Comparison of ENCODE assay signal across 12 cellular contexts in genomic region chr5:173454381-173454763, GRCh38.
DNase-seq lines count a peak whose midpoint lies in the region; ATAC-seq and TF ChIP-seq lines count a peak whose summit lies in the region.
"Had no signal": no experiment of that assay in that cellular context is flagged by ENCODE, and none has a peak within 500 bp of the region (broad histone marks: within the 10 kb centered on the region; RNA-seq: fewer than 3 reads in every experiment).

No MANE protein-coding gene starts in this region.

- DNase-seq in CD1c-positive myeloid dendritic cell (ENCODE audit: extremely low spot score) (peak; percentile 12), NB4 (ENCODE audit: low read depth) (peak; percentile 48), chondrocyte (ENCODE audit: low spot score) (no peak), myocyte (ENCODE audit: low read depth) (peak; percentile 47), mucosa of descending colon (no peak), T-cell (no peak), neuronal stem cell (ENCODE audit: low spot score) (no peak)
- DNase-seq in activated CD4-positive, alpha-beta T cell treated with anti-CD3 and anti-CD28 coated beads for 4 hours: no peak
- DNase-seq: activated CD4-positive, alpha-beta T cell treated with anti-CD3 and anti-CD28 coated beads for 48 hours; OCI-M1; substantia nigra had no signal

- H3K27me3 Mint-ChIP-seq in chondrocyte (ENCODE audit: low read depth): no peaks in the 10 kb centered on the region
- H3K27me3 Mint-ChIP-seq in T-cell: peaks cover 0 to 6% of the 10 kb centered on the region in 2 donors

- no peak overlapping the region for H2BK5ac ChIP-seq in neuronal stem cell (ENCODE audit: low read length)

- H3K9me3 Mint-ChIP-seq in chondrocyte (ENCODE audit: low read depth) (peaks cover 4% of the 10 kb centered on the region), T-cell (peaks cover 0 to 4% (median 0%) of the 10 kb centered on the region in 3 donors)

- no peak for TF ChIP-seq POLR2A in NB4 (IDR thresholded peaks at IDR 0.05; ENCODE audit: extremely low read depth, insufficient read length)

- no peak overlapping the region for H3K4me2 ChIP-seq in neuronal stem cell (ENCODE audit: insufficient read depth, low read length, poor library complexity, severe bottlenecking)

- H3K18ac ChIP-seq in neuronal stem cell (ENCODE audit: low read length): no peak overlapping the region

- intact Hi-C loops in mucosa of descending colon (cut with DNase I, micrococcal nuclease): no loop called here

- H3K4me3 Mint-ChIP-seq in chondrocyte (ENCODE audit: unreplicated experiment): no peak overlapping the region
- no peak overlapping the region for H3K4me3 Mint-ChIP-seq in T-cell
- H3K4me3 Mint-ChIP-seq: activated naive CD8-positive, alpha-beta T cell had no signal

- CTCF ChIA-PET in T-cell (lab: Charles Lee): no interaction called here

- H3K4me3 ChIP-seq in NB4 (ENCODE audit: low read depth, low read length) (no peak overlapping the region), mucosa of descending colon (no peak overlapping the region), neuronal stem cell (ENCODE audit: low read length in 2 of 2) (no peak overlapping the region)

- ATAC-seq in mucosa of descending colon (no peak), T-cell (replicated peaks in 1 of 4) (no peak)

- POLR2A ChIA-PET in T-cell (lab: Charles Lee): no interaction called here

- no peaks in the 10 kb centered on the region for H3K4me1 ChIP-seq in mucosa of descending colon (ENCODE audit: low read depth)
- H3K4me1 ChIP-seq in neuronal stem cell (ENCODE audit: control insufficient read depth in 2 of 2, insufficient read depth in 1 of 2, low read depth in 1 of 2, low read length in 2 of 2): no peaks in the 10 kb centered on the region

- H2BK12ac ChIP-seq in neuronal stem cell (ENCODE audit: low read length): no peak overlapping the region

- no peaks in the 10 kb centered on the region for H3K9me3 ChIP-seq in mucosa of descending colon
- H3K9me3 ChIP-seq in neuronal stem cell (replicated peaks in 1 of 2; ENCODE audit: control insufficient read depth in 2 of 2, insufficient read depth in 1 of 2, low read depth in 1 of 2, low read length in 2 of 2): no peaks in the 10 kb centered on the region

- H2AFZ ChIP-seq in neuronal stem cell (ENCODE audit: low read length): no peak overlapping the region

- H2BK120ac ChIP-seq in neuronal stem cell (ENCODE audit: low read depth, low read length): no peak overlapping the region

- H3K36me3 Mint-ChIP-seq in chondrocyte (ENCODE audit: low read depth) (no peaks in the 10 kb centered on the region), T-cell (no peaks in the 10 kb centered on the region)
- H3K36me3 Mint-ChIP-seq: activated naive CD8-positive, alpha-beta T cell had no signal

- no peak overlapping the region for H3K23ac ChIP-seq in neuronal stem cell (ENCODE audit: low read depth, low read length, poor library complexity)

- TF ChIP-seq CTCF in NB4 (IDR thresholded peaks at IDR 0.05; ENCODE audit: low read depth, low read length) (no peak), chondrocyte (IDR thresholded peaks at IDR 0.05) (no peak), mucosa of descending colon (IDR thresholded peaks at IDR 0.05) (no peak)

- H3K27ac ChIP-seq in neuronal stem cell (replicated peaks; ENCODE audit: low read length): no peak overlapping the region

- H3K4ac ChIP-seq in neuronal stem cell (ENCODE audit: low read length): no peak overlapping the region

- H3K36me3 ChIP-seq in mucosa of descending colon (ENCODE audit: low read depth) (no peaks in the 10 kb centered on the region), neuronal stem cell (replicated peaks in 1 of 2; ENCODE audit: control insufficient read depth in 2 of 2, insufficient read depth in 2 of 2, low read length in 2 of 2) (no peaks in the 10 kb centered on the region)

- no peak overlapping the region for H2BK15ac ChIP-seq in neuronal stem cell (ENCODE audit: low read length)

- H3K9ac ChIP-seq in neuronal stem cell (ENCODE audit: low read depth, low read length, poor library complexity): no peak overlapping the region

- H3K27me3 ChIP-seq in neuronal stem cell (ENCODE audit: control insufficient read depth in 3 of 3, insufficient read depth in 3 of 3, low read depth in 1 of 3, low read length in 3 of 3): no peaks in the 10 kb centered on the region

- H4K91ac ChIP-seq in neuronal stem cell (ENCODE audit: low read depth, low read length, poor library complexity): no peak overlapping the region

- H3K79me1 ChIP-seq in neuronal stem cell (ENCODE audit: low read depth, low read length): no peaks in the 10 kb centered on the region

- H2AK5ac ChIP-seq in neuronal stem cell (ENCODE audit: low read depth, low read length): no peak overlapping the region

- no peak overlapping the region for H3K14ac ChIP-seq in neuronal stem cell (ENCODE audit: low read length)

- H4K8ac ChIP-seq in neuronal stem cell (ENCODE audit: low read depth, low read length): no peak overlapping the region

- peaks cover 80% of the 10 kb centered on the region for H3K4me1 Mint-ChIP-seq in chondrocyte (ENCODE audit: low read depth)
- H3K4me1 Mint-ChIP-seq in T-cell: no peaks in the 10 kb centered on the region

- no CpG with 5 or more reads among the region's 4 CpGs for WGBS in neuronal stem cell (ENCODE audit: extremely low coverage in 2 of 2, insufficient read length in 2 of 2, insufficient replicate concordance in 1 of 2), 2 donors

- H3K27ac Mint-ChIP-seq in chondrocyte (ENCODE audit: unreplicated experiment) (peak overlapping the region; percentile 99), T-cell (no peak overlapping the region)
- H3K27ac Mint-ChIP-seq: activated naive CD8-positive, alpha-beta T cell had no signal

Comparison
In these comparisons a context has a peak if more than half of its experiments do, and no peak if none do; other contexts are left out.
1. DNase-seq: peak in CD1c-positive myeloid dendritic cell (single experiment), NB4 (single experiment) and myocyte (single experiment); none in chondrocyte (single experiment), mucosa of descending colon (0 of 3), T-cell (0 of 34), activated CD4-positive, alpha-beta T cell treated with anti-CD3 and anti-CD28 coated beads for 4 hours (0 of 2) and neuronal stem cell (single experiment).